ENCODE assay signal across 11 cellular contexts in genomic region chr20:45359406-45360148, GRCh38. TPM values are rescaled to one million over a fixed set of nuclear protein-coding genes. Genes with fewer than 3 reads are reported as not detected.
DNase-seq lines count a peak whose midpoint lies in the region; ATAC-seq and TF ChIP-seq lines count a peak whose summit lies in the region.
"Had no signal": no experiment of that assay in that cellular context is flagged by ENCODE, and none has a peak within 500 bp of the region (broad histone marks: within the 10 kb centered on the region; RNA-seq: fewer than 3 reads in every experiment).

No MANE protein-coding gene starts in this region.

- no peaks in the 10 kb centered on the region for H3K9me3 ChIP-seq in right cardiac atrium (ENCODE audit: control insufficient read depth, low read length)
- H3K9me3 ChIP-seq in sigmoid colon = no peaks in the 10 kb centered on the region

- POLR2A ChIA-PET in activated CD8-positive, alpha-beta T cell treated with anti-CD3 and anti-CD28 coated beads for 36 hours (lab: Charles Lee) = interaction anchor here (0.8 to 1.2 kb wide), 2 partner anchors 11 to 13 kb away, joined by 3 to 4 read pairs; no protein-coding TSS in a partner anchor

- ATAC-seq in right cardiac atrium (no peak), HG03521 (IDR thresholded peaks at IDR 0.05; ENCODE audit: unreplicated experiment) (no peak)
- no peak for ATAC-seq in activated CD8-positive, alpha-beta T cell treated with anti-CD3 and anti-CD28 coated beads for 36 hours

- H3K9me3 Mint-ChIP-seq in activated CD8-positive, alpha-beta T cell treated with anti-CD3 and anti-CD28 coated beads for 36 hours = no peaks in the 10 kb centered on the region
- H3K9me3 Mint-ChIP-seq: central memory CD8-positive, alpha-beta T cell had no signal

- 56% methylated on average over 9 of the region's 9 CpGs for WGBS in right cardiac atrium
- 55 to 69% methylated on average over 9 of the region's 9 CpGs for WGBS in sigmoid colon, 2 donors

- intact Hi-C loops in right cardiac atrium (cut with DNase I) = no loop called here
- intact Hi-C loops in sigmoid colon (cut with DNase I) = loop anchor here (2.0 to 10.0 kb wide), 3 partner anchors 15 to 575 kb away; partner anchors contain the start of gene PCIF1
- intact Hi-C loops in activated CD8-positive, alpha-beta T cell treated with anti-CD3 and anti-CD28 coated beads for 36 hours (cut with micrococcal nuclease) = loop anchor here (5.0 kb wide), 2 partner anchors 47 to 58 kb away; partner anchors contain the start of gene PIGT

- H3K36me3 ChIP-seq in sigmoid colon = no peaks in the 10 kb centered on the region

- TF ChIP-seq POLR2A in sigmoid colon (IDR thresholded peaks at IDR 0.05) = no peak

- CTCF ChIA-PET in activated CD8-positive, alpha-beta T cell treated with anti-CD3 and anti-CD28 coated beads for 36 hours (lab: Charles Lee) = interaction anchor here (1.2 to 24.4 kb wide), 6 partner anchors 14 to 90 kb away, joined by 3 to 549 read pairs (median 7); no protein-coding TSS in a partner anchor

- H3K4me1 Mint-ChIP-seq in activated CD8-positive, alpha-beta T cell treated with anti-CD3 and anti-CD28 coated beads for 36 hours (ENCODE audit: low read depth) = peaks cover 48% of the 10 kb centered on the region

- no peaks in the 10 kb centered on the region for H3K27me3 Mint-ChIP-seq in activated CD8-positive, alpha-beta T cell treated with anti-CD3 and anti-CD28 coated beads for 36 hours
- H3K27me3 Mint-ChIP-seq: central memory CD8-positive, alpha-beta T cell had no signal

- TF ChIP-seq EP300 in sigmoid colon (IDR thresholded peaks at IDR 0.05) = peak in 3 of 4 donors; percentile 36 to 64 (median 49)

- TF ChIP-seq CTCF in sigmoid colon (IDR thresholded peaks at IDR 0.05) = no peak
- no peak for TF ChIP-seq CTCF in activated CD8-positive, alpha-beta T cell treated with anti-CD3 and anti-CD28 coated beads for 36 hours (IDR thresholded peaks at IDR 0.05)

- H3K27ac Mint-ChIP-seq in activated CD8-positive, alpha-beta T cell treated with anti-CD3 and anti-CD28 coated beads for 36 hours = no peak overlapping the region

- DNase-seq in ELR (ENCODE audit: low read depth) (peak; percentile 85), amniotic epithelial cell (ENCODE audit: low read depth) (peak; percentile 81), right cardiac atrium (no peak), sigmoid colon (peak; percentile 89), DMS 273 treated with DMSO at 0.1 percent for 48 hours (lab: John Stamatoyannopoulos, UW) (no peak), NCI-H2227 (lab: John Stamatoyannopoulos, UW; ENCODE audit: unreplicated experiment) (no peak)
- no peak for DNase-seq in activated CD8-positive, alpha-beta T cell treated with anti-CD3 and anti-CD28 coated beads for 36 hours
- DNase-seq: activated CD4-positive, CD25-positive, alpha-beta regulatory T cell treated with anti-CD3 and anti-CD28 coated beads, Interleukin-2, amount 50 U/mL, for 72 hours; COR-L47 had no signal

- H3K4me3 Mint-ChIP-seq in activated CD8-positive, alpha-beta T cell treated with anti-CD3 and anti-CD28 coated beads for 36 hours = no peak overlapping the region
- H3K4me3 Mint-ChIP-seq: central memory CD8-positive, alpha-beta T cell had no signal

- H3K4me3 ChIP-seq in right cardiac atrium (ENCODE audit: low read length) (no peak overlapping the region), sigmoid colon (no peak overlapping the region)

- no peaks in the 10 kb centered on the region for H3K36me3 Mint-ChIP-seq in activated CD8-positive, alpha-beta T cell treated with anti-CD3 and anti-CD28 coated beads for 36 hours (ENCODE audit: low read depth)

- H3K27ac ChIP-seq in right cardiac atrium (ENCODE audit: low read length) (peak overlapping the region; percentile 98), sigmoid colon (peak overlapping the region; percentile 80 to 96 (median 90))

- no peaks in the 10 kb centered on the region for H3K27me3 ChIP-seq in right cardiac atrium (ENCODE audit: control insufficient read depth, insufficient read depth)
- no peaks in the 10 kb centered on the region for H3K27me3 ChIP-seq in sigmoid colon

- H3K4me1 ChIP-seq in right cardiac atrium (ENCODE audit: control insufficient read depth, insufficient read depth, low read length) = peaks cover 14% of the 10 kb centered on the region
- peaks cover 0 to 75% (median 67%) of the 10 kb centered on the region in 4 donors for H3K4me1 ChIP-seq in sigmoid colon

RNA-seq across cellular contexts. Expression of gene SYS1, which starts 3.4 kb away (rescaled TPM):
- 10 to 100 TPM; 21.5 to 28.7 (median 25.8) TPM for total RNA-seq in right cardiac atrium
- 17.1 TPM for polyA plus RNA-seq in right cardiac atrium
- total RNA-seq in sigmoid colon = 10 to 100 TPM; 44.2 to 58.7 (median 52.2) TPM
- 10 to 100 TPM; 14.4 to 35.6 (median 17.1) TPM for polyA plus RNA-seq in sigmoid colon
- total RNA-seq in activated CD8-positive, alpha-beta T cell treated with anti-CD3 and anti-CD28 coated beads for 36 hours = 10 to 100 TPM; 19.6 to 20.7 TPM

RNA-seq across cellular contexts. Expression of gene SDC4, which starts 11.4 kb away (rescaled TPM):
- total RNA-seq in right cardiac atrium (100 to 1,000 TPM in 1 of 4 donors, 10 to 100 TPM in 3; 57.5 to 125 (median 61.2) TPM), sigmoid colon (100 to 1,000 TPM in 1 of 4 donors, 10 to 100 TPM in 3; 79.9 to 149 (median 88.5) TPM)
- polyA plus RNA-seq in right cardiac atrium (63.8 TPM), sigmoid colon (10 to 100 TPM; 22.2 to 63.9 (median 23.6) TPM)
- 10 to 100 TPM; 21.1 to 22.0 TPM for total RNA-seq in activated CD8-positive, alpha-beta T cell treated with anti-CD3 and anti-CD28 coated beads for 36 hours

RNA-seq across cellular contexts. Expression of gene TP53TG5, which starts 18.5 kb away (rescaled TPM):
- 1 to 10 TPM in 3 of 4 donors, under 1 TPM in 1; 0.82 to 1.5 (median 1.4) TPM for total RNA-seq in right cardiac atrium
- polyA plus RNA-seq in right cardiac atrium = 0.95 TPM
- total RNA-seq in sigmoid colon = under 1 TPM in 1 of 4 donors, not detected in 3; 0.36 TPM
- polyA plus RNA-seq in sigmoid colon = under 1 TPM in 1 of 3 donors, not detected in 2; 0.03 TPM
- total RNA-seq in activated CD8-positive, alpha-beta T cell treated with anti-CD3 and anti-CD28 coated beads for 36 hours = under 1 TPM in 1 of 2 experiments, not detected in 1; 0.29 TPM

RNA-seq across cellular contexts. Expression of gene DBNDD2, which starts 48.5 kb away (rescaled TPM):
- total RNA-seq in right cardiac atrium (100 to 1,000 TPM; 163 to 208 (median 178) TPM), sigmoid colon (100 to 1,000 TPM in 3 of 4 donors, 10 to 100 TPM in 1; 99.7 to 111 (median 103) TPM)
- polyA plus RNA-seq in right cardiac atrium (228 TPM), sigmoid colon (100 to 1,000 TPM; 112 to 174 (median 137) TPM)
- total RNA-seq in activated CD8-positive, alpha-beta T cell treated with anti-CD3 and anti-CD28 coated beads for 36 hours = 10 to 100 TPM; 13.8 to 15.5 TPM

RNA-seq across cellular contexts. Expression of gene MATN4, which starts 51.5 kb away (rescaled TPM):
- total RNA-seq in right cardiac atrium (under 1 TPM in 3 of 4 donors, not detected in 1; 0.15 to 0.20 (median 0.17) TPM), sigmoid colon (not detected)
- polyA plus RNA-seq in right cardiac atrium (0.05 TPM), sigmoid colon (under 1 TPM in 1 of 3 donors, not detected in 2; 0.17 TPM)
- total RNA-seq in activated CD8-positive, alpha-beta T cell treated with anti-CD3 and anti-CD28 coated beads for 36 hours = 1 to 10 TPM in 1 of 2 experiments, under 1 TPM in 1; 0.74 to 1.2 TPM

Comparison
In these comparisons a context has a peak if more than half of its experiments do, and no peak if none do; other contexts are left out.
1. DNase-seq: peak in ELR (single experiment), amniotic epithelial cell (single experiment) and sigmoid colon (single experiment); none in right cardiac atrium (0 of 3), activated CD8-positive, alpha-beta T cell treated with anti-CD3 and anti-CD28 coated beads for 36 hours (single experiment), DMS 273 treated with DMSO at 0.1 percent for 48 hours (single experiment) and NCI-H2227 (single experiment).
2. intact Hi-C loops: an anchor here in sigmoid colon (2.0 to 10.0 kb wide) and activated CD8-positive, alpha-beta T cell treated with anti-CD3 and anti-CD28 coated beads for 36 hours (5.0 kb wide); none called in right cardiac atrium.